ENCODE assay signal across 11 cellular contexts in the genomic region with DNA sequence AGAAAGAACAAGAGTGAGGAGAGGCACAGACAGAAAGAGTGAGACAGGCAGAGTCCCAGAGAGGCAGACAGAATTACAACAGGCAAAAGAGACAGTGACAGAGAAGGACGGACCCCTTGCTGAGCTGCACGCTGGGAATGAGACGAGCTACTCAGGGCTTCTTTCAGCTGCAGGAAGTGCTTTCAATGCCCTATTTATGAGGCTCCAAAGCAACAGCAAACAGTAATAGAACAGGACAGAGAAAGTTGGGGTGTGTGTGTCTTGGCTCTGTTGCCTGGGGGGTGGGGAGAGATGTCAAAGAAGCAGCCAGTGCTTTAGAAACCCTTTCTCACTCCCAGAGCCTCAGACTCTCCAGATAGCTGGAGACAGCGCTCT. TPM values are rescaled to one million over a fixed set of nuclear protein-coding genes. Genes with fewer than 3 reads are reported as not detected.
A peak's percentile ranks its signal among the peaks of the same experiment; 100 is the strongest.
DNase-seq lines count a peak whose midpoint lies in the region; ATAC-seq, FAIRE-seq and TF ChIP-seq lines count a peak whose summit lies in the region.
"Had no signal": no experiment of that assay in that cellular context is flagged by ENCODE, and none has a peak within 500 bp of the region (broad histone marks: within the 10 kb centered on the region; RNA-seq: fewer than 3 reads in every experiment).

No MANE protein-coding gene starts in this region.

- TF ChIP-seq EP300 in H1 (IDR thresholded peaks at IDR 0.05; ENCODE audit: borderline replicate concordance in 1 of 2, low read depth in 2 of 2, low read length in 2 of 2) = no peak

- no peak overlapping the region for H3K14ac ChIP-seq in H1 (ENCODE audit: insufficient read length)

- H3K4me1 ChIP-seq in H1 (replicated peaks in 1 of 4; ENCODE audit: control insufficient read depth in 3 of 4, insufficient read depth in 4 of 4, low read length in 3 of 4) (peaks cover 4 to 15% (median 15%) of the 10 kb centered on the region in 4 experiments; a peak in 6 of 7 replicates), mesendoderm (ENCODE audit: control insufficient read depth, low read depth, low read length) (peaks cover 4% of the 10 kb centered on the region), vagina (peaks cover 9% of the 10 kb centered on the region)
- no peaks in the 10 kb centered on the region for H3K4me1 ChIP-seq in CD8-positive, alpha-beta memory T cell (ENCODE audit: insufficient read depth, low read length)

- no peak for TF ChIP-seq POLR2A in H1 (IDR thresholded peaks at IDR 0.05; ENCODE audit: control extremely low read depth in 1 of 2, low read depth in 2 of 2, low read length in 2 of 2)
- no peak for TF ChIP-seq POLR2A in vagina (IDR thresholded peaks at IDR 0.05)

- H3K27ac ChIP-seq in H1 (ENCODE audit: low read depth, low read length) = no peak overlapping the region
- H3K27ac ChIP-seq in mesendoderm (ENCODE audit: low read depth, low read length) = peak overlapping the region; percentile 62
- peak overlapping the region; percentile 60 for H3K27ac ChIP-seq in vagina
- H3K27ac ChIP-seq in CD8-positive, alpha-beta memory T cell (ENCODE audit: low read depth, low read length) = no peak overlapping the region

- H3K4me2 ChIP-seq in H1 (ENCODE audit: insufficient read depth in 1 of 2, low read depth in 2 of 2, low read length in 2 of 2) (peak overlapping the region; percentile 72 to 94), mesendoderm (ENCODE audit: low read length) (peak overlapping the region; percentile 52)

- intact Hi-C loops in activated CD8-positive, alpha-beta T cell treated with anti-CD3 and anti-CD28 coated beads for 36 hours (cut with micrococcal nuclease) = no loop called here
- intact Hi-C loops in vagina (cut with DNase I) = no loop called here

- H2AFZ ChIP-seq in H1 (ENCODE audit: low read length) = no peak overlapping the region

- WGBS in H1 (ENCODE audit: extremely low coverage in 1 of 2, insufficient coverage in 1 of 2, insufficient read length in 1 of 2, insufficient replicate concordance in 2 of 2, low coverage in 1 of 2, low lambda C conversion rate in 2 of 2, missing lambda C conversion rate in 1 of 2), 2 experiments = 12% methylated on average over 4 of the region's 4 CpGs; no CpG with 5 or more reads in 1 of the 2 experiments
- WGBS in mesendoderm (ENCODE audit: extremely low coverage, insufficient coverage, low lambda C conversion rate) = no CpG with 5 or more reads among the region's 4 CpGs

- no peak for ATAC-seq in activated CD8-positive, alpha-beta T cell treated with anti-CD3 and anti-CD28 coated beads for 36 hours
- ATAC-seq in activated CD8-positive, alpha-beta T cell treated with anti-CD3 and anti-CD28 coated beads, Interleukin-2, amount 10 ng/mL, durations not matched to agents 7 days and 5 days = no peak
- no peak for ATAC-seq in GM19351 (IDR thresholded peaks at IDR 0.05; ENCODE audit: unreplicated experiment)
- ATAC-seq: natural killer cell had no signal

- 0 out of 7 replicates have a peak overlapping the region, but pooled peaks of 1 of the 4 experiments have one; percentile 4 for H3K9ac ChIP-seq in H1 (replicated peaks in 1 of 4; ENCODE audit: extremely low read depth in 1 of 4, low read depth in 3 of 4, low read length in 3 of 4)
- H3K9ac ChIP-seq in mesendoderm (ENCODE audit: low read length) = peak overlapping the region; percentile 53

- H2BK20ac ChIP-seq in H1 (ENCODE audit: low read length) = no peak overlapping the region

- peak overlapping the region; percentile 84; the same call in 1 of the 2 replicates for H2BK5ac ChIP-seq in H1 (ENCODE audit: low read depth, low read length)
- no peak overlapping the region for H2BK5ac ChIP-seq in mesendoderm (ENCODE audit: low read length)

- H3K36me3 ChIP-seq in H1 (ENCODE audit: control insufficient read depth in 2 of 4, insufficient read depth in 4 of 4, low read length in 3 of 4) = no peaks in the 10 kb centered on the region
- H3K36me3 ChIP-seq in mesendoderm (ENCODE audit: control insufficient read depth, insufficient read depth, low read length) = no peaks in the 10 kb centered on the region
- H3K36me3 ChIP-seq in vagina = no peaks in the 10 kb centered on the region
- H3K36me3 ChIP-seq in CD8-positive, alpha-beta memory T cell (ENCODE audit: insufficient read depth, low read length) = no peaks in the 10 kb centered on the region

- H3K79me1 ChIP-seq in H1 (ENCODE audit: low read depth, low read length) = no peaks in the 10 kb centered on the region
- no peaks in the 10 kb centered on the region for H3K79me1 ChIP-seq in mesendoderm (ENCODE audit: low read length)

- H3K27me3 ChIP-seq in H1 (replicated peaks in 1 of 4; ENCODE audit: control insufficient read depth in 3 of 4, extremely low read depth in 1 of 4, insufficient read depth in 3 of 4, low read length in 3 of 4) (no peaks in the 10 kb centered on the region), mesendoderm (ENCODE audit: insufficient read depth, low read length, poor library complexity) (no peaks in the 10 kb centered on the region), vagina (no peaks in the 10 kb centered on the region)
- H3K27me3 ChIP-seq in CD8-positive, alpha-beta memory T cell (ENCODE audit: insufficient read depth, low read length, poor library complexity, severe bottlenecking) = no peaks in the 10 kb centered on the region

- H3K36me3 Mint-ChIP-seq in activated CD8-positive, alpha-beta T cell treated with anti-CD3 and anti-CD28 coated beads for 36 hours (ENCODE audit: low read depth) = no peaks in the 10 kb centered on the region
- no peaks in the 10 kb centered on the region for H3K36me3 Mint-ChIP-seq in activated CD8-positive, alpha-beta T cell treated with anti-CD3 and anti-CD28 coated beads, Interleukin-2, amount 10 ng/mL, durations not matched to agents 7 days and 5 days (ENCODE audit: low read depth)
- H3K36me3 Mint-ChIP-seq in CD8-positive, alpha-beta memory T cell = no peaks in the 10 kb centered on the region
- H3K36me3 Mint-ChIP-seq: natural killer cell had no signal

- no peak overlapping the region for H3K23ac ChIP-seq in H1 (ENCODE audit: insufficient read length)
- H3K23ac ChIP-seq in mesendoderm (ENCODE audit: low read length) = no peak overlapping the region

- TF ChIP-seq CTCF in activated CD8-positive, alpha-beta T cell treated with anti-CD3 and anti-CD28 coated beads for 36 hours (IDR thresholded peaks at IDR 0.05) = no peak
- TF ChIP-seq CTCF in H1 (IDR thresholded peaks at IDR 0.05; ENCODE audit: control extremely low read depth in 1 of 3, insufficient read depth in 1 of 3, low read depth in 1 of 3, low read length in 3 of 3) (no peak), vagina (IDR thresholded peaks at IDR 0.05) (no peak)

- TF ChIP-seq RAD21 in H1 (IDR thresholded peaks at IDR 0.05 in 1 of 2, conservative IDR thresholded peaks at IDR 0.05 in 1 of 2; ENCODE audit: low read depth in 2 of 2, low read length in 2 of 2) = no peak

- H3K27ac Mint-ChIP-seq in activated CD8-positive, alpha-beta T cell treated with anti-CD3 and anti-CD28 coated beads for 36 hours = no peak overlapping the region
- H3K27ac Mint-ChIP-seq in activated CD8-positive, alpha-beta T cell treated with anti-CD3 and anti-CD28 coated beads, Interleukin-2, amount 10 ng/mL, durations not matched to agents 7 days and 5 days = no peak overlapping the region
- no peak overlapping the region for H3K27ac Mint-ChIP-seq in CD8-positive, alpha-beta memory T cell
- H3K27ac Mint-ChIP-seq: natural killer cell had no signal

- peaks cover 18% of the 10 kb centered on the region for H3K27me3 Mint-ChIP-seq in activated CD8-positive, alpha-beta T cell treated with anti-CD3 and anti-CD28 coated beads for 36 hours
- H3K27me3 Mint-ChIP-seq in activated CD8-positive, alpha-beta T cell treated with anti-CD3 and anti-CD28 coated beads, Interleukin-2, amount 10 ng/mL, durations not matched to agents 7 days and 5 days (ENCODE audit: low read depth) = peaks cover 17% of the 10 kb centered on the region
- peaks cover 14 to 38% of the 10 kb centered on the region in 2 donors for H3K27me3 Mint-ChIP-seq in CD8-positive, alpha-beta memory T cell

- H3K9me3 Mint-ChIP-seq in activated CD8-positive, alpha-beta T cell treated with anti-CD3 and anti-CD28 coated beads for 36 hours = no peaks in the 10 kb centered on the region
- no peaks in the 10 kb centered on the region for H3K9me3 Mint-ChIP-seq in activated CD8-positive, alpha-beta T cell treated with anti-CD3 and anti-CD28 coated beads, Interleukin-2, amount 10 ng/mL, durations not matched to agents 7 days and 5 days (ENCODE audit: insufficient read depth)
- H3K9me3 Mint-ChIP-seq in CD8-positive, alpha-beta memory T cell = no peaks in the 10 kb centered on the region
- H3K9me3 Mint-ChIP-seq: natural killer cell had no signal

- H4K5ac ChIP-seq in H1 (ENCODE audit: insufficient read length, low read depth, low read length) = no peak overlapping the region
- no peak overlapping the region for H4K5ac ChIP-seq in mesendoderm (ENCODE audit: low read length)

- H3K18ac ChIP-seq in H1 (ENCODE audit: extremely low read depth, low read length) (0 out of 2 replicates have a peak overlapping the region, but pooled peaks have one; percentile 82), mesendoderm (ENCODE audit: low read length) (no peak overlapping the region)

- H3K4ac ChIP-seq in H1 (replicated peaks; ENCODE audit: insufficient read length, low read depth, low read length) = peak overlapping the region; percentile 63
- H3K4ac ChIP-seq in mesendoderm (ENCODE audit: low read depth, low read length) = no peak overlapping the region

- H3K9me3 ChIP-seq in H1 (ENCODE audit: insufficient read depth in 2 of 2, low read depth in 1 of 2, low read length in 1 of 2) (no peaks in the 10 kb centered on the region), vagina (no peaks in the 10 kb centered on the region)
- no peaks in the 10 kb centered on the region for H3K9me3 ChIP-seq in CD8-positive, alpha-beta memory T cell (ENCODE audit: low read length)

- no peaks in the 10 kb centered on the region for H4K20me1 ChIP-seq in H1 (replicated peaks in 1 of 2; ENCODE audit: control insufficient read depth in 1 of 2, insufficient read depth in 2 of 2, low read length in 2 of 2)

- DNase-seq in activated CD8-positive, alpha-beta T cell treated with anti-CD3 and anti-CD28 coated beads for 36 hours = no peak
- DNase-seq in activated CD8-positive, alpha-beta T cell treated with anti-CD3 and anti-CD28 coated beads, Interleukin-2, amount 10 ng/mL, durations not matched to agents 7 days and 5 days = no peak
- DNase-seq in H1 (ENCODE audit: low read depth in 1 of 2, low spot score in 2 of 2) (peak in 1 of 2 experiments; percentile 66), mesendoderm (peak; percentile 79), vagina (ENCODE audit: extremely low spot score in 2 of 2) (no peak), NCI-H1048 (lab: John Stamatoyannopoulos, UW) (no peak)
- no peak for DNase-seq in CD8-positive, alpha-beta memory T cell
- DNase-seq: activated T-cell treated with anti-CD3 and anti-CD28 coated beads, Interleukin-2, amount 50 U/mL, for 1 hour; natural killer cell; NCI-H2029 treated with DMSO at 0.1 percent for 48 hours had no signal

- H2BK12ac ChIP-seq in H1 (ENCODE audit: low read depth, low read length) = peak overlapping the region; percentile 56; the same call in 1 of the 2 replicates

- H3K56ac ChIP-seq in H1 (replicated peaks; ENCODE audit: insufficient read length, low read depth, low read length) (no peak overlapping the region), mesendoderm (ENCODE audit: low read length) (peak overlapping the region; percentile 74)

- POLR2A ChIA-PET in activated CD8-positive, alpha-beta T cell treated with anti-CD3 and anti-CD28 coated beads for 36 hours (lab: Charles Lee) = no interaction called here
- POLR2A ChIA-PET in activated CD8-positive, alpha-beta T cell treated with anti-CD3 and anti-CD28 coated beads, Interleukin-2, amount 10 ng/mL, durations not matched to agents 7 days and 5 days (lab: Charles Lee) = no interaction called here
- POLR2A ChIA-PET in H1 (lab: Charles Lee; ENCODE audit: partially characterized antibody) = interaction anchor here (0.6 to 2.6 kb wide), 5 partner anchors 9 to 325 kb away, joined by 3 to 11 read pairs (median 5); a partner anchor contains a TSS
- POLR2A ChIA-PET in CD8-positive, alpha-beta memory T cell (lab: Charles Lee) = no interaction called here

- CTCF ChIA-PET in activated CD8-positive, alpha-beta T cell treated with anti-CD3 and anti-CD28 coated beads for 36 hours (lab: Charles Lee) = no interaction called here
- CTCF ChIA-PET in activated CD8-positive, alpha-beta T cell treated with anti-CD3 and anti-CD28 coated beads, Interleukin-2, amount 10 ng/mL, durations not matched to agents 7 days and 5 days (lab: Charles Lee) = interaction anchor here (1.8 kb wide), 1 partner anchor 321 kb away, joined by 4 read pairs; no protein-coding TSS in a partner anchor
- CTCF ChIA-PET in H1 (lab: Charles Lee; ENCODE audit: partially characterized antibody) = interaction anchor here (0.8 to 37.6 kb wide), 5 partner anchors 12 to 27 kb away, joined by 3 to 651 read pairs (median 17); no protein-coding TSS in a partner anchor
- CTCF ChIA-PET in CD8-positive, alpha-beta memory T cell (lab: Charles Lee) = no interaction called here

- peak overlapping the region; percentile 1 for H3K4me3 Mint-ChIP-seq in activated CD8-positive, alpha-beta T cell treated with anti-CD3 and anti-CD28 coated beads for 36 hours
- no peak overlapping the region for H3K4me3 Mint-ChIP-seq in activated CD8-positive, alpha-beta T cell treated with anti-CD3 and anti-CD28 coated beads, Interleukin-2, amount 10 ng/mL, durations not matched to agents 7 days and 5 days
- no peak overlapping the region for H3K4me3 Mint-ChIP-seq in CD8-positive, alpha-beta memory T cell
- H3K4me3 Mint-ChIP-seq: natural killer cell had no signal

- peaks cover 16% of the 10 kb centered on the region for H3K4me1 Mint-ChIP-seq in activated CD8-positive, alpha-beta T cell treated with anti-CD3 and anti-CD28 coated beads for 36 hours (ENCODE audit: low read depth)
- H3K4me1 Mint-ChIP-seq in activated CD8-positive, alpha-beta T cell treated with anti-CD3 and anti-CD28 coated beads, Interleukin-2, amount 10 ng/mL, durations not matched to agents 7 days and 5 days (ENCODE audit: low read depth) = no peaks in the 10 kb centered on the region
- H3K4me1 Mint-ChIP-seq in CD8-positive, alpha-beta memory T cell = no peaks in the 10 kb centered on the region
- H3K4me1 Mint-ChIP-seq: natural killer cell had no signal

- no peak overlapping the region for H4K8ac ChIP-seq in H1 (ENCODE audit: extremely low read depth, insufficient read depth, low read length)
- H4K8ac ChIP-seq in mesendoderm (ENCODE audit: low read depth, low read length) = no peak overlapping the region

- no peak overlapping the region for H2BK120ac ChIP-seq in H1 (replicated peaks; ENCODE audit: low read depth, low read length)
- no peak overlapping the region for H2BK120ac ChIP-seq in mesendoderm (ENCODE audit: low read depth, low read length)

- H3K79me2 ChIP-seq in H1 (ENCODE audit: control insufficient read depth in 1 of 2, insufficient read depth in 2 of 2, low read length in 2 of 2) (no peaks in the 10 kb centered on the region), mesendoderm (ENCODE audit: control insufficient read depth, insufficient read depth, low read length) (no peaks in the 10 kb centered on the region)

- H3K23me2 ChIP-seq in H1 (ENCODE audit: low read depth, low read length) = peaks cover 7% of the 10 kb centered on the region

- H2BK15ac ChIP-seq in H1 (ENCODE audit: low read length) (no peak overlapping the region), mesendoderm (replicated peaks; ENCODE audit: low read depth) (no peak overlapping the region)

- peak overlapping the region; percentile 37 for H4K91ac ChIP-seq in H1 (replicated peaks; ENCODE audit: insufficient read length, low read length)

- H3K4me3 ChIP-seq in H1 (ENCODE audit: extremely low read depth in 1 of 4, insufficient read depth in 2 of 4, low read depth in 3 of 4, low read length in 4 of 4) (peak overlapping the region; percentile 42 to 57 (median 44); a peak in 6 of 8 replicates), mesendoderm (ENCODE audit: low read length) (no peak overlapping the region), vagina (peak overlapping the region; percentile 45 to 65)
- no peak overlapping the region for H3K4me3 ChIP-seq in CD8-positive, alpha-beta memory T cell (ENCODE audit: low read length)

- H2AK5ac ChIP-seq in H1 (ENCODE audit: low read depth, low read length) (peak overlapping the region; percentile 83; the same call in 1 of the 2 replicates), mesendoderm (ENCODE audit: low read length) (no peak overlapping the region)

- peak; percentile 69 for FAIRE-seq in H1 (lab: Jason Lieb, UNC)

RNA-seq across cellular contexts. Expression of a gene that starts 0.5 kb away (rescaled TPM):
- total RNA-seq in activated CD8-positive, alpha-beta T cell treated with anti-CD3 and anti-CD28 coated beads for 36 hours = not detected
- total RNA-seq in activated CD8-positive, alpha-beta T cell treated with anti-CD3 and anti-CD28 coated beads, Interleukin-2, amount 10 ng/mL, durations not matched to agents 7 days and 5 days = not detected
- total RNA-seq in H1 (2021; fragmentation: NEBNext Ultra II Directional; extraction: Animal tissue kit (Norgen Biotek cat#: 25700)) = 7.5 and 8.7 TPM in 2 replicates
- 5.1 and 6.4 TPM in 2 replicates for polyA plus RNA-seq in H1 (2011; rRNA removed)
- polyA plus RNA-seq in H1 (2011; cell fraction: cytosol; rRNA removed) = 5.0 TPM
- 5.2 TPM for polyA plus RNA-seq in H1 (2011; cell fraction: nucleus; rRNA removed)
- polyA plus RNA-seq in H1 (2012, experiment 1 of 2) = 3.9 to 5.8 TPM (median 4.5 TPM) in 4 replicates
- polyA plus RNA-seq in H1 (2012, experiment 2 of 2) = 8.3 TPM
- polyA plus RNA-seq in H1 (2013, experiment 1 of 2) = 10.8 TPM
- polyA plus RNA-seq in H1 (2013, experiment 2 of 2) = 14.1 TPM
- 12.1 and 13.0 TPM in 2 replicates for polyA minus RNA-seq in H1 (2011; rRNA and poly(A)+ RNA removed)
- polyA minus RNA-seq in H1 (2011; cell fraction: cytosol; rRNA and poly(A)+ RNA removed) = 4.8 TPM
- 9.3 TPM for polyA minus RNA-seq in H1 (2011; cell fraction: nucleus; rRNA and poly(A)+ RNA removed)
- 10.4 TPM for polyA plus RNA-seq in mesendoderm (2013, experiment 1 of 2)
- 9.5 TPM for polyA plus RNA-seq in mesendoderm (2013, experiment 2 of 2)
- total RNA-seq in vagina = 35.1 TPM
- not detected for total RNA-seq in CD8-positive, alpha-beta memory T cell
- not detected for polyA plus RNA-seq in CD8-positive, alpha-beta memory T cell
- total RNA-seq: natural killer cell had no signal

Comparison
In these comparisons a context has a peak if more than half of its experiments do, and no peak if none do; other contexts are left out.
1. CTCF ChIA-PET loops: an anchor here in activated CD8-positive, alpha-beta T cell treated with anti-CD3 and anti-CD28 coated beads, Interleukin-2, amount 10 ng/mL, durations not matched to agents 7 days and 5 days (1.8 kb wide) and H1 (0.8 to 37.6 kb wide); none called in activated CD8-positive, alpha-beta T cell treated with anti-CD3 and anti-CD28 coated beads for 36 hours and CD8-positive, alpha-beta memory T cell.
2. H3K27ac ChIP-seq: peak in mesendoderm (single experiment) and vagina (single experiment); none in H1 (single experiment) and CD8-positive, alpha-beta memory T cell (single experiment).
3. H3K4me3 ChIP-seq: peak in H1 (4 of 4) and vagina (2 of 2); none in mesendoderm (single experiment) and CD8-positive, alpha-beta memory T cell (single experiment).